In genomic region chr11:115699733-115700132, GRCh38 we compare ENCODE assay signal across 16 cellular contexts.
DNase-seq lines count a peak whose midpoint lies in the region; ATAC-seq, FAIRE-seq and TF ChIP-seq lines count a peak whose summit lies in the region.
"Had no signal": no experiment of that assay in that cellular context is flagged by ENCODE, and none has a peak within 500 bp of the region (broad histone marks: within the 10 kb centered on the region; RNA-seq: fewer than 3 reads in every experiment).

No MANE protein-coding gene starts in this region.

- no peak for FAIRE-seq in pancreas (lab: Jason Lieb, UNC)
- FAIRE-seq: keratinocyte had no signal

- H3K4me3 Mint-ChIP-seq in chondrocyte (ENCODE audit: unreplicated experiment): no peak overlapping the region

- peaks cover 4% of the 10 kb centered on the region for H3K9me3 Mint-ChIP-seq in chondrocyte (ENCODE audit: low read depth)

- intact Hi-C loops in pancreas (cut with DNase I): no loop called here

- no peaks in the 10 kb centered on the region for H3K27me3 ChIP-seq in pancreas
- H3K27me3 ChIP-seq: SJSA1, vagina had no signal

- no peaks in the 10 kb centered on the region for H3K36me3 ChIP-seq in pancreas
- H3K36me3 ChIP-seq: SJSA1, vagina had no signal

- peak; percentile 86 for DNase-seq in AG08395 (ENCODE audit: low spot score)
- DNase-seq in NCI-H2029 treated with DMSO at 0.1 percent for 48 hours (lab: John Stamatoyannopoulos, UW): peak; percentile 23
- DNase-seq in globus pallidus (ENCODE audit: low spot score): peak; percentile 55
- DNase-seq in pancreas: no peak
- DNase-seq in NCI-H1048 (lab: John Stamatoyannopoulos, UW): no peak
- no peak for DNase-seq in chondrocyte (ENCODE audit: low spot score)
- DNase-seq: ACHN; activated naive CD4-positive, alpha-beta T cell treated with anti-CD3 and anti-CD28 coated beads, Interleukin-2, amount 50 U/mL, for 16 hours; dermis blood vessel endothelial cell; H7; NCI-H774 had no signal

- H3K27me3 Mint-ChIP-seq in chondrocyte (ENCODE audit: low read depth): peaks cover 19% of the 10 kb centered on the region

- H3K4me1 ChIP-seq in pancreas: no peaks in the 10 kb centered on the region
- H3K4me1 ChIP-seq: SJSA1 had no signal

- ATAC-seq in pancreas (peak in 3 of 4 donors; percentile 48 to 68 (median 65)), HG03432 (IDR thresholded peaks at IDR 0.05; ENCODE audit: unreplicated experiment) (no peak), HG03469 (IDR thresholded peaks at IDR 0.05; ENCODE audit: unreplicated experiment) (no peak)

- WGBS in pancreas, 2 donors: 58 to 69% methylated on average over 3 of the region's 3 CpGs

- H3K27ac ChIP-seq in pancreas: no peak overlapping the region
- H3K27ac ChIP-seq: SJSA1, vagina had no signal

- H3K36me3 Mint-ChIP-seq in chondrocyte (ENCODE audit: low read depth): peaks cover 2% of the 10 kb centered on the region

- peaks cover 13% of the 10 kb centered on the region for H3K4me1 Mint-ChIP-seq in chondrocyte (ENCODE audit: low read depth)

- no peaks in the 10 kb centered on the region for H3K9me3 ChIP-seq in pancreas
- H3K9me3 ChIP-seq: SJSA1, vagina had no signal

- no peak overlapping the region for H3K27ac Mint-ChIP-seq in chondrocyte (ENCODE audit: unreplicated experiment)

- no peak for TF ChIP-seq CTCF in pancreas (IDR thresholded peaks at IDR 0.05)
- TF ChIP-seq CTCF in chondrocyte (IDR thresholded peaks at IDR 0.05): no peak

- no peak overlapping the region for H3K4me3 ChIP-seq in pancreas
- H3K4me3 ChIP-seq: SJSA1, vagina had no signal

Comparison
In these comparisons a context has a peak if more than half of its experiments do, and no peak if none do; other contexts are left out.
1. DNase-seq: peak in AG08395 (single experiment), NCI-H2029 treated with DMSO at 0.1 percent for 48 hours (single experiment) and globus pallidus (single experiment); none in pancreas (0 of 6), NCI-H1048 (single experiment) and chondrocyte (single experiment).
2. ATAC-seq: peak in pancreas (3 of 4); none in HG03432 (single experiment) and HG03469 (single experiment).